8 cellular contexts compared by ENCODE assay signal in the genomic region with DNA sequence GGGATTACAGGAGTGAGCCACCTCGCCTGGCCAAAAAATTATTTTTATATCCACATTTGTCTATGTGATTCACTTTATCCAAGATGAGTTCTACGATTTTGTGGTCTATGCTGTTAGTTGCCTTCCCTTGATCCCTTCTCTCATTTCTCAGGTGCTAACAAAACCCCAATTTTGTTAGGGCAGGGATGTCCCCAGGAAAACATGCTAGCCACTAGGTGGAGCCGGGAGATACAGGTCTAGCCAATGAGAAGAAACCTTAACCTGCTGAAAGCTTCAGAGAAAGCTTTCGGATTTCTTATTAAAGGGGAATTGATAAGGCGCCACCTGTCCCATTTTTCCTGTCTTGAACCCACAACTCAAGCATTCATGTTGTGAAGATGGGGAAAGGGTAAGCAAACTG.
A peak's percentile ranks its signal among the peaks of the same experiment; 100 is the strongest.
DNase-seq lines count a peak whose midpoint lies in the region; ATAC-seq and FAIRE-seq lines count a peak whose summit lies in the region.

No MANE protein-coding gene starts in this region.

- intact Hi-C loops in activated CD4-positive, alpha-beta T cell treated with anti-CD3 and anti-CD28 coated beads, Interleukin-2, amount 10 ng/mL, durations not matched to agents 24 days and 14 days (cut with micrococcal nuclease) = no loop called here

- ATAC-seq in HG02642 (IDR thresholded peaks at IDR 0.05; ENCODE audit: poor library complexity, unreplicated experiment) (peak; percentile 58), HG03378 (IDR thresholded peaks at IDR 0.05; ENCODE audit: unreplicated experiment) (no peak)

- no peak for FAIRE-seq in RCC 7860 (lab: Jason Lieb, UNC)

- H3K36me3 Mint-ChIP-seq in activated CD4-positive, alpha-beta T cell treated with anti-CD3 and anti-CD28 coated beads, Interleukin-2, amount 10 ng/mL, durations not matched to agents 24 days and 14 days (ENCODE audit: low read depth) = no peaks in the 10 kb centered on the region

- no peak overlapping the region for H3K4me3 Mint-ChIP-seq in activated CD4-positive, alpha-beta T cell treated with anti-CD3 and anti-CD28 coated beads, Interleukin-2, amount 10 ng/mL, durations not matched to agents 24 days and 14 days

- peaks cover 45% of the 10 kb centered on the region for H3K4me1 Mint-ChIP-seq in activated CD4-positive, alpha-beta T cell treated with anti-CD3 and anti-CD28 coated beads, Interleukin-2, amount 10 ng/mL, durations not matched to agents 24 days and 14 days

- DNase-seq in AML-193 (lab: John Stamatoyannopoulos, UW) = peak; percentile 47 to 55
- DNase-seq in activated CD4-positive, alpha-beta T cell treated with anti-CD3 and anti-CD28 coated beads, Interleukin-2, amount 10 ng/mL, durations not matched to agents 24 days and 14 days = peak; percentile 77
- DNase-seq in fibroblast of peridontal ligament (ENCODE audit: extremely low read depth) = peak; percentile 35
- DNase-seq in stimulated activated CD4-positive, alpha-beta T cell treated with anti-CD3 and anti-CD28 coated beads, Interleukin-4, amount 100 ng/mL, for 4 hours = peak; percentile 45 to 60
- no peak for DNase-seq in RCC 7860 (ENCODE audit: low spot score)
- no peak for DNase-seq in NOMO-1 treated with dmso at 0.1 percent for 144 hours (lab: John Stamatoyannopoulos, UW; ENCODE audit: unreplicated experiment)

- H3K27me3 Mint-ChIP-seq in activated CD4-positive, alpha-beta T cell treated with anti-CD3 and anti-CD28 coated beads, Interleukin-2, amount 10 ng/mL, durations not matched to agents 24 days and 14 days = no peaks in the 10 kb centered on the region

- H3K27ac Mint-ChIP-seq in activated CD4-positive, alpha-beta T cell treated with anti-CD3 and anti-CD28 coated beads, Interleukin-2, amount 10 ng/mL, durations not matched to agents 24 days and 14 days = no peak overlapping the region

- H3K9me3 Mint-ChIP-seq in activated CD4-positive, alpha-beta T cell treated with anti-CD3 and anti-CD28 coated beads, Interleukin-2, amount 10 ng/mL, durations not matched to agents 24 days and 14 days = no peaks in the 10 kb centered on the region

Comparison
In these comparisons a context has a peak if more than half of its experiments do, and no peak if none do; other contexts are left out.
1. DNase-seq: peak in AML-193 (2 of 2), activated CD4-positive, alpha-beta T cell treated with anti-CD3 and anti-CD28 coated beads, Interleukin-2, amount 10 ng/mL, durations not matched to agents 24 days and 14 days (single experiment), fibroblast of peridontal ligament (single experiment) and stimulated activated CD4-positive, alpha-beta T cell treated with anti-CD3 and anti-CD28 coated beads, Interleukin-4, amount 100 ng/mL, for 4 hours (2 of 2); none in RCC 7860 (single experiment) and NOMO-1 treated with dmso at 0.1 percent for 144 hours (single experiment).